Comparison of ENCODE assay signal across 8 cellular contexts in the genomic region with DNA sequence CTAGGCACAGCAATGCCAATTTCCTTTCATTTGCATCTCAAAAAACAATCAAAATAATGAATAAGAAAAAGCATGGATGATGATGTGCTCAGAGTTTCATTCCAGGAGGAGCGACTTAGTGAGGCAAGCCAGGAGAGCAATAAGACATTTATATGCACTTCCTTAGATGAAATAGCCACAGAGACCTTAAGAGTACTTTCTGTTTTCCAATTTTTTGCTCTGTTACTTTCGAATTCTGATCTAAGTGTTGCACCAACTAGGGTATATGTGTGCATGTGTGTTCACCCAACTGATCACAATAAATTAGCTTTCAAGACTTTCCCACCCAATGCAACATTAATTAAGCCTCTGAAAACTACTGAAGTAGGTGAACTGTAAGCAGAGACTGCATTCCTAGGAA. TPM values are rescaled to one million over a fixed set of nuclear protein-coding genes. Genes with fewer than 3 reads are reported as not detected.
A peak's percentile ranks its signal among the peaks of the same experiment; 100 is the strongest.
DNase-seq lines count a peak whose midpoint lies in the region; ATAC-seq and TF ChIP-seq lines count a peak whose summit lies in the region.

No MANE protein-coding gene starts in this region.

- peaks cover 3% of the 10 kb centered on the region for H3K79me1 ChIP-seq in trophoblast cell (ENCODE audit: low read length)

- H3K4me3 Mint-ChIP-seq in T-helper 17 cell, result peak overlapping the region; percentile 90

- H3K27ac Mint-ChIP-seq in T-helper 17 cell, result peak overlapping the region; percentile 89

- H2AFZ ChIP-seq in DND-41 (ENCODE audit: low read depth, low read length) (peak overlapping the region; percentile 77; the same call in 1 of the 2 replicates), trophoblast cell (ENCODE audit: insufficient read depth, low read length, poor library complexity) (no peak overlapping the region)

- H3K9ac ChIP-seq in DND-41 (ENCODE audit: low read depth, low read length) (peak overlapping the region; percentile 53; the same call in 1 of the 2 replicates), trophoblast cell (ENCODE audit: low read length) (no peak overlapping the region)

- no peak overlapping the region for H3K4ac ChIP-seq in trophoblast cell (ENCODE audit: low read depth, low read length)

- peaks cover 3% of the 10 kb centered on the region for H3K27me3 ChIP-seq in DND-41 (ENCODE audit: insufficient read depth, low read length, poor library complexity)
- H3K27me3 ChIP-seq in trophoblast cell (ENCODE audit: insufficient read depth, low read length), result no peaks in the 10 kb centered on the region

- peaks cover 3% of the 10 kb centered on the region for H3K36me3 Mint-ChIP-seq in T-helper 17 cell (ENCODE audit: low read depth)

- DNase-seq in DND-41 (no peak), T-helper 17 cell (no peak), fibroblast of peridontal ligament (ENCODE audit: extremely low read depth) (peak; percentile 34), trophoblast cell (no peak), NCI-H1417 (lab: John Stamatoyannopoulos, UW) (no peak), amniotic stem cell (lab: John Stamatoyannopoulos, UW) (no peak), ureter (ENCODE audit: low spot score) (no peak)

- no peak overlapping the region for H4K91ac ChIP-seq in trophoblast cell (ENCODE audit: low read depth, low read length)

- no peak overlapping the region for H2AK5ac ChIP-seq in trophoblast cell (ENCODE audit: low read length)

- H3K36me3 ChIP-seq in DND-41 (ENCODE audit: insufficient read depth, low read length), result no peaks in the 10 kb centered on the region
- H3K36me3 ChIP-seq in trophoblast cell (ENCODE audit: control insufficient read depth in 1 of 2, insufficient read depth in 2 of 2, low read length in 2 of 2), result no peaks in the 10 kb centered on the region

- TF ChIP-seq CTCF in DND-41 (IDR thresholded peaks at IDR 0.05; ENCODE audit: borderline replicate concordance, extremely low read depth, low read length, poor library complexity, severe bottlenecking), result no peak

- peaks cover 17% of the 10 kb centered on the region for H3K4me1 Mint-ChIP-seq in T-helper 17 cell

- peaks cover 7% of the 10 kb centered on the region for H3K27me3 Mint-ChIP-seq in T-helper 17 cell

- no peak overlapping the region for H4K8ac ChIP-seq in trophoblast cell (ENCODE audit: low read depth, low read length)

- peaks cover 5% of the 10 kb centered on the region for H3K9me3 ChIP-seq in DND-41 (ENCODE audit: insufficient read depth, low read length, severe bottlenecking)
- no peaks in the 10 kb centered on the region for H3K9me3 ChIP-seq in T-helper 17 cell (ENCODE audit: control insufficient read depth, low read length, poor library complexity, severe bottlenecking)
- H3K9me3 ChIP-seq in trophoblast cell (ENCODE audit: insufficient read depth, low read depth, low read length), result no peaks in the 10 kb centered on the region

- H3K27ac ChIP-seq in DND-41 (ENCODE audit: low read length), result no peak overlapping the region
- H3K27ac ChIP-seq in trophoblast cell (ENCODE audit: low read depth, low read length), result no peak overlapping the region

- H3K4me1 ChIP-seq in DND-41 (ENCODE audit: insufficient read depth, low read length) (peaks cover 15% of the 10 kb centered on the region), trophoblast cell (ENCODE audit: control insufficient read depth in 1 of 2, insufficient read depth in 2 of 2, low read length in 2 of 2) (peaks cover 3 to 4% of the 10 kb centered on the region in 2 experiments)

- H3K18ac ChIP-seq in trophoblast cell (ENCODE audit: low read length), result no peak overlapping the region

- no peak overlapping the region for H2BK12ac ChIP-seq in trophoblast cell (ENCODE audit: low read length)

- H4K20me1 ChIP-seq in DND-41 (ENCODE audit: insufficient read depth, low read length), result no peaks in the 10 kb centered on the region

- no CpG with 5 or more reads among the region's 2 CpGs for WGBS in trophoblast cell (ENCODE audit: extremely low coverage, insufficient coverage, insufficient read length)

- no peaks in the 10 kb centered on the region for H3K79me2 ChIP-seq in DND-41 (ENCODE audit: insufficient read depth, low read length)
- no peaks in the 10 kb centered on the region for H3K79me2 ChIP-seq in trophoblast cell (ENCODE audit: control insufficient read depth, insufficient read depth, low read length, poor library complexity)

- H3K4me3 ChIP-seq in DND-41 (ENCODE audit: low read depth in 1 of 2, low read length in 2 of 2), result peak overlapping the region in 1 of 2 experiments; percentile 60; a peak in 3 of 4 replicates
- H3K4me3 ChIP-seq in trophoblast cell (ENCODE audit: low read depth, low read length), result no peak overlapping the region

- no peak overlapping the region for H3K23ac ChIP-seq in trophoblast cell (ENCODE audit: low read length)

- ATAC-seq in DND-41 (ENCODE audit: insufficient read depth, low read depth) (no peak), T-helper 17 cell (no peak), HG02938 (IDR thresholded peaks at IDR 0.05; ENCODE audit: unreplicated experiment) (no peak)

- H2BK5ac ChIP-seq in trophoblast cell (ENCODE audit: low read depth, low read length, poor library complexity), result no peak overlapping the region

- H3K4me2 ChIP-seq in DND-41 (ENCODE audit: insufficient read depth, low read length) (peak overlapping the region; percentile 82), trophoblast cell (ENCODE audit: low read length) (peak overlapping the region; percentile 99)

- H4K12ac ChIP-seq in trophoblast cell (ENCODE audit: low read depth, low read length), result no peak overlapping the region

- no peak overlapping the region for H2BK120ac ChIP-seq in trophoblast cell (ENCODE audit: insufficient read depth, low read length, poor library complexity)

- no peak overlapping the region for H3K14ac ChIP-seq in trophoblast cell (ENCODE audit: low read length)

RNA-seq across cellular contexts. Expression of a gene that starts 0.7 kb away (rescaled TPM):
- 10 to 100 TPM in 1 of 2 donors, 1 to 10 TPM in 1; 3.5 to 30.6 TPM for total RNA-seq in T-helper 17 cell
- 0.63 and 0.65 TPM in 2 replicates for polyA plus RNA-seq in trophoblast cell (2013)
- total RNA-seq in ureter, result 42.1 TPM
